ENCODE assay signal across 12 cellular contexts in the genomic region with DNA sequence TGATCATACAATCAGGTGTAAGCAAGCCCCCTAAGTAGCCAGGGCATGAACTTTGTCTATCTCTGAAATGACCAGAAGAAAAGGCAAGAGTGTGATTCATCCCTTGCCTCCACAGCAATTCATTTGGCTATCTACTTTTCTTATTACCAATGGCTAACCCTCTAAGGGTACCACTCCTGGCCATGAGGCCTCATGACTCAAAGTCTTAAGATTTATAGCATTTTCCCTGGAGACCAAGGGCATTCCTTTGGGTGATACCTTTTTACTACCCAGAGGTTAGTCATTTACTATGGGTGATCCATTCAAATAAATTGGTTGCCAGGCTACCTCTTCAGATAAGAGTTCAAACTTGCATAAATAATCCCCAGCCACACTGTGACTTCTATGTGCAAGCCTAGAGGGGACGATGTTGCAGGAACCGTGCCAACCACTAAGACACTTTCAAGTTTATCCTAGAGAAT. TPM values are rescaled to one million over a fixed set of nuclear protein-coding genes. Genes with fewer than 3 reads are reported as not detected.
DNase-seq lines count a peak whose midpoint lies in the region; ATAC-seq, FAIRE-seq and TF ChIP-seq lines count a peak whose summit lies in the region.
"Had no signal": no experiment of that assay in that cellular context is flagged by ENCODE, and none has a peak within 500 bp of the region (broad histone marks: within the 10 kb centered on the region; RNA-seq: fewer than 3 reads in every experiment).

No MANE protein-coding gene starts in this region.

- no peak overlapping the region for H3K18ac ChIP-seq in mesenchymal stem cell (ENCODE audit: low read depth in 1 of 2, low read length in 2 of 2)

- H3K4me2 ChIP-seq in mesenchymal stem cell (ENCODE audit: low read length, poor library complexity, severe bottlenecking) = no peak overlapping the region

- peaks cover 3% of the 10 kb centered on the region for H3K79me1 ChIP-seq in mesenchymal stem cell (replicated peaks; ENCODE audit: low read length, poor library complexity, severe bottlenecking)

- H3K36me3 ChIP-seq in mesenchymal stem cell (ENCODE audit: control insufficient read depth in 1 of 2, insufficient read depth in 2 of 2, low read depth in 1 of 2, low read length in 2 of 2) = peaks cover 0 to 15% of the 10 kb centered on the region in 2 experiments

- H3K4me3 ChIP-seq in mesenchymal stem cell (ENCODE audit: insufficient read depth in 1 of 2, low read depth in 1 of 2, low read length in 2 of 2) = no peak overlapping the region

- H2BK12ac ChIP-seq in mesenchymal stem cell (ENCODE audit: low read length in 2 of 2) = no peak overlapping the region

- no peak overlapping the region for H2AK5ac ChIP-seq in mesenchymal stem cell (ENCODE audit: low read length, severe bottlenecking)

- no peak overlapping the region for H4K8ac ChIP-seq in mesenchymal stem cell (ENCODE audit: low read length)

- no peak for TF ChIP-seq CTCF in D721Med (IDR thresholded peaks at IDR 0.05; ENCODE audit: insufficient read depth, missing control alignments)

- H2AFZ ChIP-seq in mesenchymal stem cell (ENCODE audit: low read depth, low read length) = no peak overlapping the region

- peaks cover 14% of the 10 kb centered on the region for H3K4me1 ChIP-seq in mesenchymal stem cell (ENCODE audit: control insufficient read depth, insufficient read depth, low read depth, low read length)

- no peak overlapping the region for H4K91ac ChIP-seq in mesenchymal stem cell (ENCODE audit: low read length)

- intact Hi-C loops in activated CD4-positive, alpha-beta T cell treated with anti-CD3 and anti-CD28 coated beads, Interleukin-2, amount 10 ng/mL, durations not matched to agents 24 days and 14 days (cut with micrococcal nuclease) = no loop called here

- H2BK120ac ChIP-seq in mesenchymal stem cell (ENCODE audit: low read depth, low read length) = no peak overlapping the region

- no peak overlapping the region for H3K23ac ChIP-seq in mesenchymal stem cell (ENCODE audit: low read length in 2 of 2)

- no peak overlapping the region for H3K27ac Mint-ChIP-seq in activated CD4-positive, alpha-beta T cell treated with anti-CD3 and anti-CD28 coated beads, Interleukin-2, amount 10 ng/mL, durations not matched to agents 24 days and 14 days
- H3K27ac Mint-ChIP-seq: B cell had no signal

- H2BK15ac ChIP-seq in mesenchymal stem cell (ENCODE audit: low read depth, poor library complexity, severe bottlenecking) = no peak overlapping the region

- H3K14ac ChIP-seq in mesenchymal stem cell (ENCODE audit: low read length in 2 of 2) = no peak overlapping the region

- no peak overlapping the region for H3K4me3 Mint-ChIP-seq in activated CD4-positive, alpha-beta T cell treated with anti-CD3 and anti-CD28 coated beads, Interleukin-2, amount 10 ng/mL, durations not matched to agents 24 days and 14 days

- peaks cover 2% of the 10 kb centered on the region for H3K36me3 Mint-ChIP-seq in activated CD4-positive, alpha-beta T cell treated with anti-CD3 and anti-CD28 coated beads, Interleukin-2, amount 10 ng/mL, durations not matched to agents 24 days and 14 days (ENCODE audit: low read depth)

- WGBS in mesenchymal stem cell = 71% methylated on average over 2 of the region's 2 CpGs

- H3K9me3 ChIP-seq in mesenchymal stem cell (ENCODE audit: control insufficient read depth, low read length) = no peaks in the 10 kb centered on the region

- H3K4ac ChIP-seq in mesenchymal stem cell (ENCODE audit: low read depth in 1 of 2, low read length in 2 of 2) = no peak overlapping the region

- H3K9me3 Mint-ChIP-seq in activated CD4-positive, alpha-beta T cell treated with anti-CD3 and anti-CD28 coated beads, Interleukin-2, amount 10 ng/mL, durations not matched to agents 24 days and 14 days = no peaks in the 10 kb centered on the region
- H3K9me3 Mint-ChIP-seq: stimulated activated effector memory CD8-positive, alpha-beta T cell treated with anti-CD3 and anti-CD28 coated beads, Interleukin-12 subunit alpha, Interleukin-12 subunit beta, amount 100 ng/mL, for 72 hours had no signal

- no peak overlapping the region for H3K27ac ChIP-seq in mesenchymal stem cell (ENCODE audit: low read length, poor library complexity, severe bottlenecking)

- no peaks in the 10 kb centered on the region for H3K27me3 ChIP-seq in mesenchymal stem cell (ENCODE audit: control insufficient read depth in 1 of 2, insufficient read depth in 1 of 2, low read length in 2 of 2)

- H3K4me1 Mint-ChIP-seq in activated CD4-positive, alpha-beta T cell treated with anti-CD3 and anti-CD28 coated beads, Interleukin-2, amount 10 ng/mL, durations not matched to agents 24 days and 14 days = peaks cover 31% of the 10 kb centered on the region

- no peak for ATAC-seq in GM18519 (IDR thresholded peaks at IDR 0.05; ENCODE audit: low FRiP score, unreplicated experiment)
- ATAC-seq: stimulated activated effector memory CD8-positive, alpha-beta T cell treated with anti-CD3 and anti-CD28 coated beads, Interleukin-12 subunit alpha, Interleukin-12 subunit beta, amount 100 ng/mL, for 72 hours had no signal

- FAIRE-seq in D721Med (lab: Jason Lieb, UNC) = no peak

- H3K27me3 Mint-ChIP-seq in activated CD4-positive, alpha-beta T cell treated with anti-CD3 and anti-CD28 coated beads, Interleukin-2, amount 10 ng/mL, durations not matched to agents 24 days and 14 days = peaks cover 25% of the 10 kb centered on the region

- H3K9ac ChIP-seq in mesenchymal stem cell (ENCODE audit: low read length) = no peak overlapping the region

- in situ Hi-C loops in ACHN (cut with HindIII; ENCODE audit: low pct_ligation_motif_present, low pct_unique_long_range_greater_than_20kb, low sequenced_read_pairs) = no loop called here

- H2BK5ac ChIP-seq in mesenchymal stem cell (ENCODE audit: low read depth, low read length, poor library complexity, severe bottlenecking) = no peak overlapping the region

- DNase-seq in ACHN (peak; percentile 88), HS-27A (ENCODE audit: low read depth) (peak; percentile 70), amniotic epithelial cell (ENCODE audit: low read depth) (peak; percentile 76), mesenchymal stem cell (peak; percentile 24), D721Med (ENCODE audit: insufficient read length, low spot score) (no peak), DMS153 treated with DMSO at 0.1 percent for 48 hours (lab: John Stamatoyannopoulos, UW; ENCODE audit: unreplicated experiment) (no peak)
- DNase-seq in activated CD4-positive, alpha-beta T cell treated with anti-CD3 and anti-CD28 coated beads, Interleukin-2, amount 10 ng/mL, durations not matched to agents 24 days and 14 days = no peak
- DNase-seq: activated CD8-positive, alpha-beta memory T cell treated with anti-CD3 and anti-CD28 coated beads for 24 hours; effector CD8-positive, alpha-beta T cell had no signal

RNA-seq across cellular contexts. Expression of a gene that starts 1.5 kb away (rescaled TPM):
- polyA plus RNA-seq in mesenchymal stem cell (2013, experiment 1 of 2) = 172 TPM
- polyA plus RNA-seq in mesenchymal stem cell (2013, experiment 2 of 2) = 175 TPM
- total RNA-seq in activated CD4-positive, alpha-beta T cell treated with anti-CD3 and anti-CD28 coated beads, Interleukin-2, amount 10 ng/mL, durations not matched to agents 24 days and 14 days = 11.1 and 12.2 TPM in 2 replicates

Comparison
In these comparisons a context has a peak if more than half of its experiments do, and no peak if none do; other contexts are left out.
1. DNase-seq: peak in ACHN (single experiment), HS-27A (single experiment), amniotic epithelial cell (single experiment) and mesenchymal stem cell (single experiment); none in activated CD4-positive, alpha-beta T cell treated with anti-CD3 and anti-CD28 coated beads, Interleukin-2, amount 10 ng/mL, durations not matched to agents 24 days and 14 days (single experiment), D721Med (single experiment) and DMS153 treated with DMSO at 0.1 percent for 48 hours (single experiment).